ENCODE assay signal across 8 cellular contexts in the genomic region with DNA sequence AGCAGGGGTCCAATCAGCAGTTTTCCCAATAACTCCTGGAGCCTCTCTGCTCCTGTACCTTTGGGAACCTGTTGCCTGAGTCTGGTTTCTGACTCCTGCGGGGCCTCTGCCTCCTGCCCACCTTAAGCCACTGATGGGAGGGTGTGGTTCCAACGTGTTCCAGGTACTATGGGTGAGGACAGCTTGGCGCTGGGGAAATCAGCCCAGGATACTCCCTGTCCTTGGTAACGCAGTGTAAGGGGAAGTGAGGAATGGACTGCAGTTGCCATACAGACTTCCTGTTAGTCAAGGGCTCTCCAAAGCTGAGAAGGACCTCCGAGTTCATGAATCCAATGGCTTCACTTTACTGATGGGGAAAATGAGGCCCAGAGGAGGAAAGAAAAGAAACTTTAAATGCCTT. TPM values are rescaled to one million over a fixed set of nuclear protein-coding genes. Genes with fewer than 3 reads are reported as not detected.
DNase-seq lines count a peak whose midpoint lies in the region; ATAC-seq and TF ChIP-seq lines count a peak whose summit lies in the region.

No MANE protein-coding gene starts in this region.

- H3K18ac ChIP-seq in mesenchymal stem cell (ENCODE audit: low read depth in 1 of 2, low read length in 2 of 2), result no peak overlapping the region

- no peak overlapping the region for H3K4me2 ChIP-seq in mesenchymal stem cell (ENCODE audit: low read length, poor library complexity, severe bottlenecking)

- no peak overlapping the region for H3K4ac ChIP-seq in mesenchymal stem cell (ENCODE audit: low read depth in 1 of 2, low read length in 2 of 2)

- H3K27ac ChIP-seq in left ventricle myocardium inferior (replicated peaks) (peak overlapping the region; percentile 88), mesenchymal stem cell (ENCODE audit: low read length, poor library complexity, severe bottlenecking) (no peak overlapping the region), aorta (ENCODE audit: low read depth in 1 of 2, low read length in 2 of 2) (peak overlapping the region in 1 of 2 donors; percentile 93)

- H3K27ac Mint-ChIP-seq in activated naive CD8-positive, alpha-beta T cell treated with anti-CD3 and anti-CD28 coated beads, Interleukin-2, amount 10 ng/mL, durations not matched to agents 7 days and 5 days, result peak overlapping the region; percentile 84

- no peaks in the 10 kb centered on the region for H3K9me3 Mint-ChIP-seq in activated naive CD8-positive, alpha-beta T cell treated with anti-CD3 and anti-CD28 coated beads, Interleukin-2, amount 10 ng/mL, durations not matched to agents 7 days and 5 days

- ATAC-seq in Right ventricle myocardium superior (ENCODE audit: poor library complexity) (no peak), aorta (ENCODE audit: low FRiP score) (no peak), GM18873 (IDR thresholded peaks at IDR 0.05; ENCODE audit: low FRiP score, unreplicated experiment) (no peak), GM21423 (IDR thresholded peaks at IDR 0.05; ENCODE audit: unreplicated experiment) (no peak)
- no peak for ATAC-seq in activated naive CD8-positive, alpha-beta T cell treated with anti-CD3 and anti-CD28 coated beads, Interleukin-2, amount 10 ng/mL, durations not matched to agents 7 days and 5 days (ENCODE audit: low read depth)

- peak overlapping the region in 1 of 2 experiments; percentile 49 for H2BK12ac ChIP-seq in mesenchymal stem cell (ENCODE audit: low read length in 2 of 2)

- H3K4me1 ChIP-seq in left ventricle myocardium inferior (peaks cover 47% of the 10 kb centered on the region), mesenchymal stem cell (ENCODE audit: control insufficient read depth, insufficient read depth, low read depth, low read length) (peaks cover 13% of the 10 kb centered on the region), aorta (ENCODE audit: control insufficient read depth in 1 of 2, insufficient read depth in 2 of 2, low read length in 2 of 2) (peaks cover 0 to 6% of the 10 kb centered on the region in 2 donors)

- H3K9me3 ChIP-seq in left ventricle myocardium inferior (replicated peaks) (no peaks in the 10 kb centered on the region), mesenchymal stem cell (ENCODE audit: control insufficient read depth, low read length) (no peaks in the 10 kb centered on the region), aorta (ENCODE audit: control insufficient read depth, low read length) (no peaks in the 10 kb centered on the region)

- H3K27me3 Mint-ChIP-seq in activated naive CD8-positive, alpha-beta T cell treated with anti-CD3 and anti-CD28 coated beads, Interleukin-2, amount 10 ng/mL, durations not matched to agents 7 days and 5 days, result no peaks in the 10 kb centered on the region

- H4K8ac ChIP-seq in mesenchymal stem cell (ENCODE audit: low read length), result peak overlapping the region; percentile 29

- H3K4me3 ChIP-seq in left ventricle myocardium inferior, result peak overlapping the region; percentile 91
- peak overlapping the region in 1 of 2 experiments; percentile 95 for H3K4me3 ChIP-seq in mesenchymal stem cell (ENCODE audit: insufficient read depth in 1 of 2, low read depth in 1 of 2, low read length in 2 of 2)
- no peak overlapping the region for H3K4me3 ChIP-seq in aorta (ENCODE audit: low read length in 2 of 2)

- H3K36me3 ChIP-seq in left ventricle myocardium inferior (peaks cover 11% of the 10 kb centered on the region), mesenchymal stem cell (ENCODE audit: control insufficient read depth in 1 of 2, insufficient read depth in 2 of 2, low read depth in 1 of 2, low read length in 2 of 2) (peaks cover 2 to 3% of the 10 kb centered on the region in 2 experiments), aorta (ENCODE audit: control insufficient read depth in 1 of 2, insufficient read depth in 2 of 2, low read length in 1 of 2) (no peaks in the 10 kb centered on the region)

- DNase-seq in left ventricle myocardium inferior, result no peak
- DNase-seq in Right ventricle myocardium superior, result no peak
- DNase-seq in activated naive CD8-positive, alpha-beta T cell treated with anti-CD3 and anti-CD28 coated beads, Interleukin-2, amount 10 ng/mL, durations not matched to agents 7 days and 5 days, result peak; percentile 37
- no peak for DNase-seq in mesenchymal stem cell
- DNase-seq in aorta, result peak; percentile 59 to 67
- DNase-seq in NCI-H2081 (lab: John Stamatoyannopoulos, UW), result no peak

- no peak overlapping the region for H3K23ac ChIP-seq in mesenchymal stem cell (ENCODE audit: low read length in 2 of 2)

- H2BK5ac ChIP-seq in mesenchymal stem cell (ENCODE audit: low read depth, low read length, poor library complexity, severe bottlenecking), result no peak overlapping the region

- H3K27me3 ChIP-seq in left ventricle myocardium inferior (ENCODE audit: low read depth), result no peaks in the 10 kb centered on the region
- peaks cover 0 to 2% of the 10 kb centered on the region in 2 experiments for H3K27me3 ChIP-seq in mesenchymal stem cell (ENCODE audit: control insufficient read depth in 1 of 2, insufficient read depth in 1 of 2, low read length in 2 of 2)
- H3K27me3 ChIP-seq in aorta (ENCODE audit: control insufficient read depth in 1 of 2, insufficient read depth in 2 of 2, low read length in 1 of 2), result no peaks in the 10 kb centered on the region

- peaks cover 53% of the 10 kb centered on the region for H3K4me1 Mint-ChIP-seq in activated naive CD8-positive, alpha-beta T cell treated with anti-CD3 and anti-CD28 coated beads, Interleukin-2, amount 10 ng/mL, durations not matched to agents 7 days and 5 days

- H4K91ac ChIP-seq in mesenchymal stem cell (ENCODE audit: low read length), result no peak overlapping the region

- H2BK120ac ChIP-seq in mesenchymal stem cell (ENCODE audit: low read depth, low read length), result no peak overlapping the region

- intact Hi-C loops in left ventricle myocardium inferior (cut with micrococcal nuclease), result loop anchor here (2.0 kb wide), 1 partner anchor 107 kb away; no protein-coding TSS in a partner anchor
- intact Hi-C loops in Right ventricle myocardium superior (cut with DNase I), result loop anchor here (2.0 kb wide), 2 partner anchors 35 to 107 kb away; no protein-coding TSS in a partner anchor
- intact Hi-C loops in aorta (cut with DNase I), result loop anchor here (1.0 to 5.0 kb wide), 4 partner anchors 35 to 315 kb away; a partner anchor contains a TSS

- POLR2A ChIA-PET in activated naive CD8-positive, alpha-beta T cell treated with anti-CD3 and anti-CD28 coated beads, Interleukin-2, amount 10 ng/mL, durations not matched to agents 7 days and 5 days (lab: Charles Lee), result interaction anchor here (1.0 to 3.4 kb wide), 9 partner anchors 12 to 348 kb away, joined by 3 to 22 read pairs (median 4); a partner anchor contains a TSS

- no peak overlapping the region for H2BK15ac ChIP-seq in mesenchymal stem cell (ENCODE audit: low read depth, poor library complexity, severe bottlenecking)

- H2AFZ ChIP-seq in mesenchymal stem cell (ENCODE audit: low read depth, low read length), result no peak overlapping the region

- H3K4me3 Mint-ChIP-seq in activated naive CD8-positive, alpha-beta T cell treated with anti-CD3 and anti-CD28 coated beads, Interleukin-2, amount 10 ng/mL, durations not matched to agents 7 days and 5 days, result peak overlapping the region; percentile 84

- H2AK5ac ChIP-seq in mesenchymal stem cell (ENCODE audit: low read length, severe bottlenecking), result no peak overlapping the region

- no peak overlapping the region for H3K14ac ChIP-seq in mesenchymal stem cell (ENCODE audit: low read length in 2 of 2)

- 59% methylated on average over 5 of the region's 5 CpGs for WGBS in mesenchymal stem cell
- 51 to 55% methylated on average over 5 of the region's 5 CpGs for WGBS in aorta, 2 donors

- H3K79me1 ChIP-seq in mesenchymal stem cell (replicated peaks; ENCODE audit: low read length, poor library complexity, severe bottlenecking), result no peaks in the 10 kb centered on the region

- peaks cover 16% of the 10 kb centered on the region for H3K36me3 Mint-ChIP-seq in activated naive CD8-positive, alpha-beta T cell treated with anti-CD3 and anti-CD28 coated beads, Interleukin-2, amount 10 ng/mL, durations not matched to agents 7 days and 5 days

- H3K9ac ChIP-seq in mesenchymal stem cell (ENCODE audit: low read length), result peak overlapping the region; percentile 94

- TF ChIP-seq CTCF in left ventricle myocardium inferior (IDR thresholded peaks at IDR 0.05; ENCODE audit: borderline replicate concordance), result no peak

RNA-seq across cellular contexts. Expression of a gene that starts 1.2 kb away (rescaled TPM):
- total RNA-seq in left ventricle myocardium inferior (36.6 TPM), Right ventricle myocardium superior (35.8 TPM), aorta (10 to 100 TPM; 29.6 to 32.5 TPM)
- 10 to 100 TPM; 60.6 to 62.3 TPM for total RNA-seq in activated naive CD8-positive, alpha-beta T cell treated with anti-CD3 and anti-CD28 coated beads, Interleukin-2, amount 10 ng/mL, durations not matched to agents 7 days and 5 days
- 20.0 TPM for polyA plus RNA-seq in mesenchymal stem cell (2013, experiment 1 of 2)
- polyA plus RNA-seq in mesenchymal stem cell (2013, experiment 2 of 2), result 19.8 TPM
- polyA plus RNA-seq in aorta, result 1 to 10 TPM; 8.1 to 8.2 TPM

RNA-seq across cellular contexts. Expression of a gene that starts 24.5 kb away (rescaled TPM):
- total RNA-seq in left ventricle myocardium inferior (14.0 TPM), Right ventricle myocardium superior (11.3 TPM), aorta (10 to 100 TPM; 18.3 to 20.6 TPM)
- total RNA-seq in activated naive CD8-positive, alpha-beta T cell treated with anti-CD3 and anti-CD28 coated beads, Interleukin-2, amount 10 ng/mL, durations not matched to agents 7 days and 5 days, result 10 to 100 TPM; 35.1 to 35.2 TPM
- polyA plus RNA-seq in mesenchymal stem cell (2013, experiment 1 of 2), result 35.3 TPM
- polyA plus RNA-seq in mesenchymal stem cell (2013, experiment 2 of 2), result 35.1 TPM
- polyA plus RNA-seq in aorta, result 10 to 100 TPM in 1 of 2 donors, 1 to 10 TPM in 1; 7.1 to 12.6 TPM

Comparison
In these comparisons a context has a peak if more than half of its experiments do, and no peak if none do; other contexts are left out.
1. DNase-seq: peak in activated naive CD8-positive, alpha-beta T cell treated with anti-CD3 and anti-CD28 coated beads, Interleukin-2, amount 10 ng/mL, durations not matched to agents 7 days and 5 days (single experiment) and aorta (2 of 2); none in left ventricle myocardium inferior (single experiment), Right ventricle myocardium superior (single experiment), mesenchymal stem cell (single experiment) and NCI-H2081 (0 of 2).